Comparison of ENCODE assay signal across 7 cellular contexts in genomic region chr7:1669486-1669951, GRCh38. TPM values are rescaled to one million over a fixed set of nuclear protein-coding genes. Genes with fewer than 3 reads are reported as not detected.
DNase-seq lines count a peak whose midpoint lies in the region; ATAC-seq and TF ChIP-seq lines count a peak whose summit lies in the region.

No MANE protein-coding gene starts in this region.

- ATAC-seq in sciatic nerve (no peak), GM21526 (IDR thresholded peaks at IDR 0.05; ENCODE audit: low FRiP score, unreplicated experiment) (no peak), HG03439 (IDR thresholded peaks at IDR 0.05; ENCODE audit: unreplicated experiment) (no peak)

- no peaks in the 10 kb centered on the region for H3K4me1 ChIP-seq in GM23248 (ENCODE audit: insufficient read depth)
- peaks cover 8% of the 10 kb centered on the region for H3K4me1 ChIP-seq in NT2/D1 (ENCODE audit: insufficient read depth, insufficient read length)
- H3K4me1 ChIP-seq in right atrium auricular region = peaks cover 0 to 56% of the 10 kb centered on the region in 2 donors

- H3K27ac ChIP-seq in GM23248 (no peak overlapping the region), right atrium auricular region (peak overlapping the region; percentile 73 to 81)

- no peak overlapping the region for H2AFZ ChIP-seq in GM23248

- 0 out of 2 replicates have a peak, but pooled peaks cover 5% of the 10 kb centered on the region for H3F3A ChIP-seq in GM23248 (ENCODE audit: insufficient read depth)

- H3K36me3 ChIP-seq in GM23248 (ENCODE audit: low read depth) (no peaks in the 10 kb centered on the region), NT2/D1 (ENCODE audit: insufficient read depth, insufficient read length, low read length) (peaks cover 6% of the 10 kb centered on the region), right atrium auricular region (no peaks in the 10 kb centered on the region)

- no peaks in the 10 kb centered on the region for H3K9me3 ChIP-seq in GM23248 (ENCODE audit: low read depth)
- no peaks in the 10 kb centered on the region for H3K9me3 ChIP-seq in NT2/D1 (ENCODE audit: insufficient read depth, low read length)
- H3K9me3 ChIP-seq in right atrium auricular region = no peaks in the 10 kb centered on the region

- in situ Hi-C loops in GM23248 (cut with MboI) = no loop called here

- no peaks in the 10 kb centered on the region for H4K20me1 ChIP-seq in GM23248 (ENCODE audit: insufficient read depth)

- 20 to 36% methylated on average over 14 to 27 of the region's 27 CpGs for WGBS in GM23248 (ENCODE audit: low coverage in 1 of 2, low lambda C conversion rate in 2 of 2, missing lambda C conversion rate in 2 of 2), 2 experiments

- H3K9me2 ChIP-seq in GM23248 (ENCODE audit: insufficient read depth) = no peaks in the 10 kb centered on the region

- no peaks in the 10 kb centered on the region for H3K79me2 ChIP-seq in GM23248 (ENCODE audit: insufficient read depth)

- H3K4me2 ChIP-seq in GM23248 (ENCODE audit: unreplicated experiment) = no peak overlapping the region

- intact Hi-C loops in sciatic nerve (cut with DNase I) = no loop called here

- H3K9ac ChIP-seq in GM23248 = no peak overlapping the region
- peak overlapping the region; percentile 50 for H3K9ac ChIP-seq in NT2/D1 (ENCODE audit: insufficient read length, low read depth)

- no peak for DNase-seq in GM23248
- DNase-seq in NT2/D1 (ENCODE audit: low read depth, low spot score) = no peak
- DNase-seq in right atrium auricular region (ENCODE audit: low spot score) = no peak
- peak; percentile 52 for DNase-seq in sciatic nerve (ENCODE audit: low spot score)
- no peak for DNase-seq in glomerular visceral epithelial cell (ENCODE audit: extremely low spot score)

- H3K4me3 ChIP-seq in GM23248 (0 out of 2 replicates have a peak overlapping the region, but pooled peaks have one; percentile 60), NT2/D1 (ENCODE audit: insufficient read length, low read depth) (peak overlapping the region; percentile 42), right atrium auricular region (peak overlapping the region; percentile 47 to 63)

- no peak for TF ChIP-seq CTCF in right atrium auricular region (IDR thresholded peaks at IDR 0.05)

- peaks cover 4% of the 10 kb centered on the region; the same call in 1 of the 2 replicates for H3K27me3 ChIP-seq in GM23248 (replicated peaks; ENCODE audit: insufficient read depth)
- H3K27me3 ChIP-seq in NT2/D1 (ENCODE audit: insufficient read depth, insufficient read length) = peaks cover 53% of the 10 kb centered on the region
- H3K27me3 ChIP-seq in right atrium auricular region = peaks cover 0 to under 1% of the 10 kb centered on the region in 2 donors

RNA-seq across cellular contexts. Expression of gene ELFN1, which starts 0.6 kb away (rescaled TPM):
- total RNA-seq in GM23248 (2014; rRNA removed; shearing (Covaris generic)) = 5.1 and 6.2 TPM in 2 replicates
- polyA plus RNA-seq in GM23248 (2016; fragmentation: Nextera tagmentation; extraction: Ambion mirVana) = 0.13 and 0.19 TPM in 2 replicates
- total RNA-seq in right atrium auricular region (10 to 100 TPM in 1 of 2 donors, 1 to 10 TPM in 1; 6.5 to 15.3 TPM), sciatic nerve (2.4 TPM)
